ENCODE assay signal across 1 cellular context in genomic region chr7:44776211-44776610, GRCh38.
TF ChIP-seq lines count a peak whose summit lies in the region.

No MANE protein-coding gene starts in this region.

TF ChIP-seq in HepG2, 621 proteins besides CTCF, POLR2A, EP300 and RAD21 (continued from another document):
- TF ChIP-seq ZNF205 (CRISPR knock-in tag; IDR thresholded peaks at IDR 0.05) (no peak), PCBP2 (optimal IDR thresholded peaks at IDR 0.05; ENCODE audit: low read depth, low read length, poor library complexity, severe bottlenecking) (no peak), KDM3A (CRISPR knock-in tag; IDR thresholded peaks at IDR 0.05; ENCODE audit: low read depth) (no peak), ZNF766 (CRISPR knock-in tag; IDR thresholded peaks at IDR 0.05; ENCODE audit: borderline replicate concordance) (no peak), ZNF629 (CRISPR knock-in tag; conservative IDR thresholded peaks at IDR 0.05) (no peak), ZNF879 (CRISPR knock-in tag; IDR thresholded peaks at IDR 0.05) (no peak), BRD4 (CRISPR knock-in tag; IDR thresholded peaks at IDR 0.05) (no peak)
